ENCODE assay signal across 13 cellular contexts in the genomic region with DNA sequence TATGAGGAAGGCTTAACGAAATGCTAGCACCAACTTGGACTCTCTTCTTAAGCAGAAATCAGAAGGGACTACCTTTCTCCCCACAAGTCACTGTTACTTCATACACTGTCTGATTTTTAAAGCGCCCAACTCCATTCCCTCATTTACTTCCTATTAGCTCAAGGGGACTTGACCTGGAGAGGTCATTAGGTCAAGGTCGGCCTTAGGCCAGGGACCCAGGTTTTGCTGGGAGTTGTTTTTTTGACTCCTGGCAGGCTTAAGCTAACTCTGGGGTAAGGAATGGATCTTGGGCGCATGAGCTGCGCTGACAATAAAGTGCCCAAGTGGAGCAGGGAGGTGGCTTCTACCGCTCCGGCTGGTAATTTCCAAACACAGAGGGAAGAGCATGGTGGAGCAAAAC. TPM values are rescaled to one million over a fixed set of nuclear protein-coding genes. Genes with fewer than 3 reads are reported as not detected.
DNase-seq lines count a peak whose midpoint lies in the region; ATAC-seq, FAIRE-seq and TF ChIP-seq lines count a peak whose summit lies in the region.
"Had no signal": no experiment of that assay in that cellular context is flagged by ENCODE, and none has a peak within 500 bp of the region (broad histone marks: within the 10 kb centered on the region; RNA-seq: fewer than 3 reads in every experiment).

No MANE protein-coding gene starts in this region.

- TF ChIP-seq CTCF in HepG2 (CRISPR knock-in tag; IDR thresholded peaks at IDR 0.05): no peak
- TF ChIP-seq CTCF in right lobe of liver (IDR thresholded peaks at IDR 0.05): no peak

- TF ChIP-seq POLR2A in HepG2 (IDR thresholded peaks at IDR 0.05; ENCODE audit: insufficient read depth in 1 of 2, low read depth in 2 of 2, low read length in 2 of 2): no peak
- TF ChIP-seq POLR2A in right lobe of liver (IDR thresholded peaks at IDR 0.05): no peak
- no peak for TF ChIP-seq POLR2A in H54 (IDR thresholded peaks at IDR 0.05; ENCODE audit: low read depth, low read length)

- H3K4me3 ChIP-seq in HepG2 (replicated peaks in 1 of 3; ENCODE audit: insufficient read depth in 1 of 3, low read depth in 2 of 3, low read length in 3 of 3): no peak overlapping the region
- no peak overlapping the region for H3K4me3 ChIP-seq in right lobe of liver
- H3K4me3 ChIP-seq: BLaER1 treated with 17β-estradiol and CSF1 and Interleukin-3, amounts not matched to agents 10 nM and 100 nM; GM23248 had no signal

- intact Hi-C loops in HepG2 (cut with micrococcal nuclease; ENCODE audit: unreplicated experiment) (no loop called here), right lobe of liver (cut with DNase I) (no loop called here)

- H3K79me2 ChIP-seq in HepG2 (ENCODE audit: insufficient read depth, low read length): no peaks in the 10 kb centered on the region

- no peaks in the 10 kb centered on the region for H3K27me3 Mint-ChIP-seq in activated T-cell treated with anti-CD3 and anti-CD28 coated beads, Interleukin-2, amount 50 U/mL, for 24 hours
- H3K27me3 Mint-ChIP-seq in activated T-cell treated with anti-CD3 and anti-CD28 coated beads, Interleukin-2, amount 50 U/mL, for 72 hours (ENCODE audit: low read depth): no peaks in the 10 kb centered on the region
- no peaks in the 10 kb centered on the region for H3K27me3 Mint-ChIP-seq in activated naive CD8-positive, alpha-beta T cell treated with anti-CD3 and anti-CD28 coated beads, Interleukin-2, amount 50 U/mL, for 24 hours
- H3K27me3 Mint-ChIP-seq: CD4-positive, CD25-positive, alpha-beta regulatory T cell had no signal

- POLR2A ChIA-PET in HepG2 (lab: Yijun Ruan, JAX): interaction anchor here (0.8 kb wide), 1 partner anchor 23 kb away, joined by 3 read pairs; no protein-coding TSS in a partner anchor

- TF ChIP-seq EP300 in HepG2 (IDR thresholded peaks at IDR 0.05; ENCODE audit: low read depth in 2 of 2, low read length in 2 of 2) (no peak), HepG2 (CRISPR knock-in tag; IDR thresholded peaks at IDR 0.05; ENCODE audit: borderline replicate concordance) (no peak)

- CTCF ChIA-PET in HepG2 (lab: Yijun Ruan, JAX; ENCODE audit: low intra/inter-chr PET ratio, low total read pairs): no interaction called here

- H3K4me3 Mint-ChIP-seq in activated T-cell treated with anti-CD3 and anti-CD28 coated beads, Interleukin-2, amount 50 U/mL, for 24 hours: no peak overlapping the region
- no peak overlapping the region for H3K4me3 Mint-ChIP-seq in activated T-cell treated with anti-CD3 and anti-CD28 coated beads, Interleukin-2, amount 50 U/mL, for 72 hours
- H3K4me3 Mint-ChIP-seq in activated naive CD8-positive, alpha-beta T cell treated with anti-CD3 and anti-CD28 coated beads, Interleukin-2, amount 50 U/mL, for 24 hours: no peak overlapping the region
- H3K4me3 Mint-ChIP-seq: CD4-positive, CD25-positive, alpha-beta regulatory T cell had no signal

- H4K20me1 ChIP-seq in HepG2 (ENCODE audit: insufficient read depth, low read length): peaks cover 7% of the 10 kb centered on the region; the same call in 1 of the 2 replicates

- no TSS peak for BruUV-seq in HepG2 (replicated peaks; lab: Mats Ljungman, UMichigan)

- no peak for TF ChIP-seq RAD21 in HepG2 (CRISPR knock-in tag; IDR thresholded peaks at IDR 0.05)

- H3K9me3 ChIP-seq in HepG2 (ENCODE audit: low read length): no peaks in the 10 kb centered on the region
- H3K9me3 ChIP-seq in right lobe of liver: no peaks in the 10 kb centered on the region
- H3K9me3 ChIP-seq: BLaER1 treated with 17β-estradiol and CSF1 and Interleukin-3, amounts not matched to agents 10 nM and 100 nM had no signal

- H3K36me3 ChIP-seq in HepG2 (replicated peaks in 1 of 2; ENCODE audit: control insufficient read depth in 1 of 2, insufficient read depth in 2 of 2, low read length in 2 of 2): peaks cover 36 to 96% of the 10 kb centered on the region in 2 experiments
- peaks cover 39 to 100% (median 67%) of the 10 kb centered on the region in 4 donors for H3K36me3 ChIP-seq in right lobe of liver

- H3K27me3 ChIP-seq in HepG2 (ENCODE audit: control insufficient read depth in 1 of 2, insufficient read depth in 2 of 2, low read length in 2 of 2): no peaks in the 10 kb centered on the region
- H3K27me3 ChIP-seq in right lobe of liver: no peaks in the 10 kb centered on the region
- H3K27me3 ChIP-seq: BLaER1 treated with 17β-estradiol and CSF1 and Interleukin-3, amounts not matched to agents 10 nM and 100 nM had no signal

- no peaks in the 10 kb centered on the region for H3K9me3 Mint-ChIP-seq in activated T-cell treated with anti-CD3 and anti-CD28 coated beads, Interleukin-2, amount 50 U/mL, for 24 hours
- H3K9me3 Mint-ChIP-seq in activated T-cell treated with anti-CD3 and anti-CD28 coated beads, Interleukin-2, amount 50 U/mL, for 72 hours: no peaks in the 10 kb centered on the region
- no peaks in the 10 kb centered on the region for H3K9me3 Mint-ChIP-seq in activated naive CD8-positive, alpha-beta T cell treated with anti-CD3 and anti-CD28 coated beads, Interleukin-2, amount 50 U/mL, for 24 hours
- H3K9me3 Mint-ChIP-seq: CD4-positive, CD25-positive, alpha-beta regulatory T cell had no signal

- peak overlapping the region; percentile 64 for H3K27ac Mint-ChIP-seq in activated T-cell treated with anti-CD3 and anti-CD28 coated beads, Interleukin-2, amount 50 U/mL, for 24 hours
- no peak overlapping the region for H3K27ac Mint-ChIP-seq in activated T-cell treated with anti-CD3 and anti-CD28 coated beads, Interleukin-2, amount 50 U/mL, for 72 hours
- peak overlapping the region; percentile 60 for H3K27ac Mint-ChIP-seq in activated naive CD8-positive, alpha-beta T cell treated with anti-CD3 and anti-CD28 coated beads, Interleukin-2, amount 50 U/mL, for 24 hours

- H3K4me2 ChIP-seq in HepG2 (ENCODE audit: low read depth, low read length): no peak overlapping the region
- H3K4me2 ChIP-seq: BLaER1 treated with 17β-estradiol and CSF1 and Interleukin-3, amounts not matched to agents 10 nM and 100 nM had no signal

- no peak overlapping the region for H3K9ac ChIP-seq in HepG2 (ENCODE audit: insufficient read depth, low read depth, low read length)
- H3K9ac ChIP-seq: BLaER1 treated with 17β-estradiol and CSF1 and Interleukin-3, amounts not matched to agents 10 nM and 100 nM; GM23248 had no signal

- H3K4me1 ChIP-seq in HepG2 (ENCODE audit: insufficient read depth, low read length): 0 out of 2 replicates have a peak, but pooled peaks cover 7% of the 10 kb centered on the region
- H3K4me1 ChIP-seq in right lobe of liver: no peaks in the 10 kb centered on the region

- WGBS in HepG2 (ENCODE audit: low lambda C conversion rate): 94% methylated on average over 7 of the region's 7 CpGs
- WGBS in right lobe of liver (ENCODE audit: insufficient coverage, low coverage, low lambda C conversion rate, missing lambda C conversion rate): 89% methylated on average over 3 of the region's 7 CpGs

- no peak overlapping the region for H3K27ac ChIP-seq in HepG2 (ENCODE audit: extremely low read length, insufficient read depth, low read length)
- no peak overlapping the region for H3K27ac ChIP-seq in right lobe of liver
- H3K27ac ChIP-seq: BLaER1 treated with 17β-estradiol and CSF1 and Interleukin-3, amounts not matched to agents 10 nM and 100 nM; GM23248; HL-60 had no signal

- H3K4me1 Mint-ChIP-seq in activated T-cell treated with anti-CD3 and anti-CD28 coated beads, Interleukin-2, amount 50 U/mL, for 24 hours (ENCODE audit: low read depth): peaks cover 12% of the 10 kb centered on the region
- peaks cover 4% of the 10 kb centered on the region for H3K4me1 Mint-ChIP-seq in activated T-cell treated with anti-CD3 and anti-CD28 coated beads, Interleukin-2, amount 50 U/mL, for 72 hours (ENCODE audit: low read depth)
- peaks cover 9% of the 10 kb centered on the region for H3K4me1 Mint-ChIP-seq in activated naive CD8-positive, alpha-beta T cell treated with anti-CD3 and anti-CD28 coated beads, Interleukin-2, amount 50 U/mL, for 24 hours

- no peak for ATAC-seq in activated T-cell treated with anti-CD3 and anti-CD28 coated beads, Interleukin-2, amount 50 U/mL, for 72 hours (replicated peaks in 1 of 2)
- ATAC-seq in HepG2 (no peak), right lobe of liver (no peak)
- no peak for ATAC-seq in activated naive CD8-positive, alpha-beta T cell treated with anti-CD3 and anti-CD28 coated beads, Interleukin-2, amount 50 U/mL, for 24 hours

- H2AFZ ChIP-seq in HepG2 (ENCODE audit: low read length): no peak overlapping the region
- H2AFZ ChIP-seq: GM23248 had no signal

- in situ Hi-C loops in HepG2 (cut with HindIII; ENCODE audit: extremely low pct_ligation_motif_present, low pct_unique_long_range_greater_than_20kb): no loop called here

- DNase-seq in activated T-cell treated with anti-CD3 and anti-CD28 coated beads, Interleukin-2, amount 50 U/mL, for 24 hours: no peak
- no peak for DNase-seq in activated T-cell treated with anti-CD3 and anti-CD28 coated beads, Interleukin-2, amount 50 U/mL, for 72 hours
- no peak for DNase-seq in HepG2 (ENCODE audit: low spot score)
- no peak for DNase-seq in right lobe of liver
- DNase-seq in activated naive CD8-positive, alpha-beta T cell treated with anti-CD3 and anti-CD28 coated beads, Interleukin-2, amount 50 U/mL, for 24 hours: no peak
- DNase-seq in NCI-H345 (lab: John Stamatoyannopoulos, UW): no peak
- no peak for DNase-seq in H54 (ENCODE audit: insufficient read length, low spot score)
- DNase-seq: 8988T; CD4-positive, CD25-positive, alpha-beta regulatory T cell; GM23248; H7 had no signal

- peaks cover 97% of the 10 kb centered on the region for H3K36me3 Mint-ChIP-seq in activated T-cell treated with anti-CD3 and anti-CD28 coated beads, Interleukin-2, amount 50 U/mL, for 24 hours (ENCODE audit: low read depth)
- H3K36me3 Mint-ChIP-seq in activated T-cell treated with anti-CD3 and anti-CD28 coated beads, Interleukin-2, amount 50 U/mL, for 72 hours (ENCODE audit: insufficient read depth in 2 of 2): peaks cover 19 to 54% of the 10 kb centered on the region in 2 donors
- H3K36me3 Mint-ChIP-seq in activated naive CD8-positive, alpha-beta T cell treated with anti-CD3 and anti-CD28 coated beads, Interleukin-2, amount 50 U/mL, for 24 hours (ENCODE audit: low read depth): peaks cover 72% of the 10 kb centered on the region

- FAIRE-seq in HepG2 (lab: Jason Lieb, UNC) (no peak), H54 (lab: Jason Lieb, UNC) (no peak)

RNA-seq across cellular contexts. Expression of a gene that starts 16.8 kb away (rescaled TPM):
- total RNA-seq in activated T-cell treated with anti-CD3 and anti-CD28 coated beads, Interleukin-2, amount 50 U/mL, for 72 hours: 100 to 1,000 TPM; 257 to 305 TPM
- 70.8 and 94.6 TPM in 2 replicates for total RNA-seq in HepG2 (2016; rRNA removed; fragmentation: Illumina TruSeq; extraction: Trizol)
- total RNA-seq in HepG2 (2016; cell fraction: cytosol; rRNA removed; fragmentation: Illumina TruSeq; extraction: Trizol; ENCODE audit: low read depth): 9.0 and 11.2 TPM in 2 replicates
- 68.0 and 86.8 TPM in 2 replicates for total RNA-seq in HepG2 (2016; cell fraction: insoluble cytoplasmic fraction; rRNA removed; fragmentation: Illumina TruSeq; extraction: Trizol)
- total RNA-seq in HepG2 (2016; cell fraction: membrane; rRNA removed; fragmentation: Illumina TruSeq; extraction: Trizol): 39.0 and 39.7 TPM in 2 replicates
- 58.4 and 70.1 TPM in 2 replicates for total RNA-seq in HepG2 (2016; cell fraction: nucleus; rRNA removed; fragmentation: Illumina TruSeq; extraction: Trizol)
- polyA plus RNA-seq in HepG2 (2011; rRNA removed): 78.6 and 86.2 TPM in 2 replicates
- polyA plus RNA-seq in HepG2 (2011; cell fraction: cytosol; rRNA removed): 50.2 and 58.9 TPM in 2 replicates
- polyA plus RNA-seq in HepG2 (2011; cell fraction: nucleus; rRNA removed): 99.9 and 117 TPM in 2 replicates
- polyA plus RNA-seq in HepG2 (2012): 46.2 and 48.4 TPM in 2 replicates
- polyA plus RNA-seq in HepG2 (2016; cell fraction: cytosol; fragmentation: Illumina TruSeq; extraction: Trizol; ENCODE audit: low read depth): 2.9 and 3.4 TPM in 2 replicates
- polyA plus RNA-seq in HepG2 (2016; cell fraction: insoluble cytoplasmic fraction; fragmentation: Illumina TruSeq; extraction: Trizol; ENCODE audit: low read depth): 65.0 and 73.2 TPM in 2 replicates
- polyA plus RNA-seq in HepG2 (2016; cell fraction: membrane; fragmentation: Illumina TruSeq; extraction: Trizol; ENCODE audit: low read depth): 14.8 and 16.7 TPM in 2 replicates
- polyA plus RNA-seq in HepG2 (2016; cell fraction: nucleus; fragmentation: Illumina TruSeq; extraction: Trizol; ENCODE audit: insufficient read depth, low read depth): 73.4 and 80.3 TPM in 2 replicates
- 183 and 405 TPM in 2 replicates for polyA minus RNA-seq in HepG2 (2011; rRNA and poly(A)+ RNA removed; ENCODE audit: low replicate concordance)
- polyA minus RNA-seq in HepG2 (2011; cell fraction: cytosol; rRNA and poly(A)+ RNA removed): 60.8 and 69.1 TPM in 2 replicates
- polyA minus RNA-seq in HepG2 (2011; cell fraction: nucleus; rRNA and poly(A)+ RNA removed): 94.0 and 140 TPM in 2 replicates
- total RNA-seq in right lobe of liver: 100 to 1,000 TPM in 1 of 6 experiments, 10 to 100 TPM in 5; 69.9 to 105 (median 78.7) TPM

RNA-seq across cellular contexts. Expression of a gene that starts 23.6 kb away (rescaled TPM):
- total RNA-seq in activated T-cell treated with anti-CD3 and anti-CD28 coated beads, Interleukin-2, amount 50 U/mL, for 72 hours: under 1 TPM in 1 of 2 donors, not detected in 1; 0.05 TPM
- total RNA-seq in HepG2 (2016; rRNA removed; fragmentation: Illumina TruSeq; extraction: Trizol) (0.07 TPM in 1 of 2 replicates, not detected in the other), right lobe of liver (under 1 TPM in 1 of 6 experiments, not detected in 5; 0.07 TPM)
- not detected in 2 replicates for total RNA-seq in HepG2 (2016; cell fraction: cytosol; rRNA removed; fragmentation: Illumina TruSeq; extraction: Trizol; ENCODE audit: low read depth)
- total RNA-seq in HepG2 (2016; cell fraction: insoluble cytoplasmic fraction; rRNA removed; fragmentation: Illumina TruSeq; extraction: Trizol): 0.06 TPM in 1 of 2 replicates, not detected in the other
- not detected in 2 replicates for total RNA-seq in HepG2 (2016; cell fraction: membrane; rRNA removed; fragmentation: Illumina TruSeq; extraction: Trizol)
- total RNA-seq in HepG2 (2016; cell fraction: nucleus; rRNA removed; fragmentation: Illumina TruSeq; extraction: Trizol): 0.19 TPM in 1 of 2 replicates, not detected in the other
- polyA plus RNA-seq in HepG2 (2011; rRNA removed): 0.03 and 0.07 TPM in 2 replicates
- 0.01 TPM in 1 of 2 replicates, not detected in the other for polyA plus RNA-seq in HepG2 (2011; cell fraction: cytosol; rRNA removed)
- 0.07 and 0.18 TPM in 2 replicates for polyA plus RNA-seq in HepG2 (2011; cell fraction: nucleus; rRNA removed)
- 0.04 and 0.07 TPM in 2 replicates for polyA plus RNA-seq in HepG2 (2012)
- polyA plus RNA-seq in HepG2 (2016; cell fraction: cytosol; fragmentation: Illumina TruSeq; extraction: Trizol; ENCODE audit: low read depth): not detected in 2 replicates
- not detected in 2 replicates for polyA plus RNA-seq in HepG2 (2016; cell fraction: insoluble cytoplasmic fraction; fragmentation: Illumina TruSeq; extraction: Trizol; ENCODE audit: low read depth)
- not detected in 2 replicates for polyA plus RNA-seq in HepG2 (2016; cell fraction: membrane; fragmentation: Illumina TruSeq; extraction: Trizol; ENCODE audit: low read depth)
- 0.26 TPM in 1 of 2 replicates, not detected in the other for polyA plus RNA-seq in HepG2 (2016; cell fraction: nucleus; fragmentation: Illumina TruSeq; extraction: Trizol; ENCODE audit: insufficient read depth, low read depth)
- polyA minus RNA-seq in HepG2 (2011; rRNA and poly(A)+ RNA removed; ENCODE audit: low replicate concordance): 0.21 and 0.24 TPM in 2 replicates
- not detected in 2 replicates for polyA minus RNA-seq in HepG2 (2011; cell fraction: cytosol; rRNA and poly(A)+ RNA removed)
- 0.12 and 0.13 TPM in 2 replicates for polyA minus RNA-seq in HepG2 (2011; cell fraction: nucleus; rRNA and poly(A)+ RNA removed)
- total RNA-seq: CD4-positive, CD25-positive, alpha-beta regulatory T cell; GM23248 had no signal
- polyA plus RNA-seq: CD4-positive, CD25-positive, alpha-beta regulatory T cell; GM23248 had no signal

RNA-seq across cellular contexts. Expression of a gene that starts 32.7 kb away (rescaled TPM):
- 100 to 1,000 TPM in 1 of 2 donors, 10 to 100 TPM in 1; 99.6 to 102 TPM for total RNA-seq in activated T-cell treated with anti-CD3 and anti-CD28 coated beads, Interleukin-2, amount 50 U/mL, for 72 hours
- total RNA-seq in HepG2 (2016; rRNA removed; fragmentation: Illumina TruSeq; extraction: Trizol) (37.9 and 41.7 TPM in 2 replicates), right lobe of liver (10 to 100 TPM; 23.6 to 48.6 (median 33.1) TPM)
- total RNA-seq in HepG2 (2016; cell fraction: cytosol; rRNA removed; fragmentation: Illumina TruSeq; extraction: Trizol; ENCODE audit: low read depth): 25.3 and 28.6 TPM in 2 replicates
- 30.4 and 39.8 TPM in 2 replicates for total RNA-seq in HepG2 (2016; cell fraction: insoluble cytoplasmic fraction; rRNA removed; fragmentation: Illumina TruSeq; extraction: Trizol)
- total RNA-seq in HepG2 (2016; cell fraction: membrane; rRNA removed; fragmentation: Illumina TruSeq; extraction: Trizol): 62.1 and 67.2 TPM in 2 replicates
- 22.1 and 39.3 TPM in 2 replicates for total RNA-seq in HepG2 (2016; cell fraction: nucleus; rRNA removed; fragmentation: Illumina TruSeq; extraction: Trizol)
- 11.7 and 12.0 TPM in 2 replicates for polyA plus RNA-seq in HepG2 (2011; rRNA removed)
- polyA plus RNA-seq in HepG2 (2011; cell fraction: cytosol; rRNA removed): 8.0 and 9.6 TPM in 2 replicates
- 14.6 and 16.1 TPM in 2 replicates for polyA plus RNA-seq in HepG2 (2011; cell fraction: nucleus; rRNA removed)
- polyA plus RNA-seq in HepG2 (2012): 38.7 and 55.5 TPM in 2 replicates
- 54.7 and 56.1 TPM in 2 replicates for polyA plus RNA-seq in HepG2 (2016; cell fraction: cytosol; fragmentation: Illumina TruSeq; extraction: Trizol; ENCODE audit: low read depth)
- 55.4 and 68.5 TPM in 2 replicates for polyA plus RNA-seq in HepG2 (2016; cell fraction: insoluble cytoplasmic fraction; fragmentation: Illumina TruSeq; extraction: Trizol; ENCODE audit: low read depth)
- polyA plus RNA-seq in HepG2 (2016; cell fraction: membrane; fragmentation: Illumina TruSeq; extraction: Trizol; ENCODE audit: low read depth): 93.4 and 96.6 TPM in 2 replicates
- 82.9 and 88.0 TPM in 2 replicates for polyA plus RNA-seq in HepG2 (2016; cell fraction: nucleus; fragmentation: Illumina TruSeq; extraction: Trizol; ENCODE audit: insufficient read depth, low read depth)
- polyA minus RNA-seq in HepG2 (2011; rRNA and poly(A)+ RNA removed; ENCODE audit: low replicate concordance): 7.3 and 19.3 TPM in 2 replicates
- polyA minus RNA-seq in HepG2 (2011; cell fraction: cytosol; rRNA and poly(A)+ RNA removed): 8.6 and 10.4 TPM in 2 replicates
- polyA minus RNA-seq in HepG2 (2011; cell fraction: nucleus; rRNA and poly(A)+ RNA removed): 10.8 and 15.2 TPM in 2 replicates
